ENCODE assay signal across 17 cellular contexts in the genomic region with DNA sequence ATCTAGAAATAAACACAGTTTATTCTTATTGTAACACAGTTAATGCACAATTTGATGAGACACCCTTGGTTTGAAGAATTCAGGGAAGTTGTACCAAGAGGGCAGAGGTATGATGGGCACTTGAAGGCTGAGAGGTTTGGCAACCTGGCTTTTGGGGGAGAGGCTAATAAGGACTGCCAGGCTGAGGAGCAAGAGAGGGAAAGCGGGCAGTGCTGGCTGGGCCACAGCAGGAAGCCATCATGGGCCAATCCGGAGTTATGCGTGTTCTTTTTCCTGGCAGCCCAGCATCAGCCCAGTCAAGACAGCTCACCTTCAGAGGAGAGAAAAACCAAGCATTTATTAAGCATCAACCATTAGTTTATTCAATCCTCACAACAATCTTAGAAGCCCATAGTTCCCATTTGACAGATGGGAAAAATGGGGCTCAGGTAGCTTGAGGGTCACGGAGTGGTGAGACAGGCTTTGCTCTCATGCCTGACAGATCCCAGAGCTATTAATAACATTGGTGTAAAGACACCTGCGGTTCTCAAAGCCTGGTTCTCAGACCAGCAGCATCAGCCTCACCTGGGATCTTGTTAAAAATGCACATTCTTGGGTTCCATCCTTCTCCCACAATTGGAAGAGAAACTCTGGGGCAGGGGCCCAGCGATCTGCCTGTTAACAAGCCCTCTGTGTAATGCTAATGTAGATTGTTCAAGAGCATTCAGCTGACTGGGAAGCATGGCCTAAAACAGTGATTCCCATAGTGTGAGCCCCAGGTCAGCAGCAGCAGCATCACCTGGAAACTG.
DNase-seq lines count a peak whose midpoint lies in the region; ATAC-seq and TF ChIP-seq lines count a peak whose summit lies in the region.
"Had no signal": no experiment of that assay in that cellular context is flagged by ENCODE, and none has a peak within 500 bp of the region (broad histone marks: within the 10 kb centered on the region; RNA-seq: fewer than 3 reads in every experiment).

No MANE protein-coding gene starts in this region.

- H3K27me3 Mint-ChIP-seq in endodermal cell (ENCODE audit: insufficient read depth) (peaks cover 12% of the 10 kb centered on the region), progenitor cell of endocrine pancreas (peaks cover 5% of the 10 kb centered on the region)
- no peaks in the 10 kb centered on the region for H3K27me3 Mint-ChIP-seq in CD8-positive, alpha-beta T cell (ENCODE audit: low read depth)
- H3K27me3 Mint-ChIP-seq: CD4-positive, alpha-beta memory T cell had no signal

- H3K4me1 Mint-ChIP-seq in endodermal cell (peaks cover 12% of the 10 kb centered on the region), progenitor cell of endocrine pancreas (ENCODE audit: low read depth) (peaks cover 11% of the 10 kb centered on the region)
- no peaks in the 10 kb centered on the region for H3K4me1 Mint-ChIP-seq in CD8-positive, alpha-beta T cell (ENCODE audit: low read depth)
- H3K4me1 Mint-ChIP-seq: CD4-positive, alpha-beta memory T cell had no signal

- 63% methylated on average over 6 of the region's 6 CpGs for WGBS in HUES64
- WGBS in endodermal cell (ENCODE audit: insufficient coverage in 1 of 2, insufficient read length in 1 of 2), 2 experiments, result 76 to 82% methylated on average over 4 to 6 of the region's 6 CpGs

- H3K9me3 ChIP-seq in HUES64 (ENCODE audit: insufficient read depth, low read depth, low read length) (no peaks in the 10 kb centered on the region), endodermal cell (ENCODE audit: control insufficient read depth, low read length) (no peaks in the 10 kb centered on the region)
- no peaks in the 10 kb centered on the region for H3K9me3 ChIP-seq in CD8-positive, alpha-beta T cell (ENCODE audit: low read length)
- H3K9me3 ChIP-seq: Caco-2 had no signal

- DNase-seq in endodermal cell (peak; percentile 82), progenitor cell of endocrine pancreas (ENCODE audit: low spot score, unreplicated experiment) (no peak), T-helper 1 cell (no peak), NCI-H226 (no peak), NCI-H1417 treated with DMSO at 0.1 percent for 48 hours (lab: John Stamatoyannopoulos, UW) (no peak)
- no peak for DNase-seq in CD8-positive, alpha-beta T cell
- DNase-seq: CD4-positive, alpha-beta memory T cell; GDM1; NCI-H1694; NCI-H2029 treated with DMSO at 0.1 percent for 48 hours; NCI-H526 treated with DMSO at 0.1 percent for 48 hours; SHP77 had no signal

- TF ChIP-seq CTCF in endodermal cell (conservative IDR thresholded peaks at IDR 0.05) (no peak), progenitor cell of endocrine pancreas (IDR thresholded peaks at IDR 0.05; ENCODE audit: unreplicated experiment) (no peak)
- TF ChIP-seq CTCF in CD8-positive, alpha-beta T cell (IDR thresholded peaks at IDR 0.05), result no peak

- no peak overlapping the region for H3K4me3 Mint-ChIP-seq in endodermal cell
- no peak overlapping the region for H3K4me3 Mint-ChIP-seq in progenitor cell of endocrine pancreas (ENCODE audit: low read depth)
- H3K4me3 Mint-ChIP-seq in CD8-positive, alpha-beta T cell, result no peak overlapping the region
- H3K4me3 Mint-ChIP-seq: CD4-positive, alpha-beta memory T cell had no signal

- H3K9me3 Mint-ChIP-seq in endodermal cell, result no peaks in the 10 kb centered on the region
- no peaks in the 10 kb centered on the region for H3K9me3 Mint-ChIP-seq in progenitor cell of endocrine pancreas (ENCODE audit: low read depth)
- H3K9me3 Mint-ChIP-seq in CD8-positive, alpha-beta T cell, result no peaks in the 10 kb centered on the region
- H3K9me3 Mint-ChIP-seq: CD4-positive, alpha-beta memory T cell had no signal

- POLR2A ChIA-PET in CD8-positive, alpha-beta T cell (lab: Charles Lee), result no interaction called here

- H3K36me3 ChIP-seq in HUES64 (ENCODE audit: insufficient read depth, low read length) (no peaks in the 10 kb centered on the region), endodermal cell (ENCODE audit: control insufficient read depth, insufficient read depth, low read length) (no peaks in the 10 kb centered on the region)
- H3K36me3 ChIP-seq in CD8-positive, alpha-beta T cell (ENCODE audit: insufficient read depth, low read length), result no peaks in the 10 kb centered on the region

- intact Hi-C loops in CD8-positive, alpha-beta T cell (cut with DNase I, micrococcal nuclease), result no loop called here

- H3K27ac Mint-ChIP-seq in endodermal cell, result peak overlapping the region; percentile 1
- H3K27ac Mint-ChIP-seq in progenitor cell of endocrine pancreas, result peak overlapping the region; percentile 79
- H3K27ac Mint-ChIP-seq in CD8-positive, alpha-beta T cell, result no peak overlapping the region
- H3K27ac Mint-ChIP-seq: CD4-positive, alpha-beta memory T cell had no signal

- H3K27me3 ChIP-seq in HUES64 (ENCODE audit: insufficient read depth, low read length) (no peaks in the 10 kb centered on the region), endodermal cell (ENCODE audit: control insufficient read depth, insufficient read depth, low read length, poor library complexity, severe bottlenecking) (peaks cover 9% of the 10 kb centered on the region)
- H3K27me3 ChIP-seq in CD8-positive, alpha-beta T cell (ENCODE audit: insufficient read depth, low read length), result no peaks in the 10 kb centered on the region

- no peak overlapping the region for H3K9ac ChIP-seq in HUES64 (ENCODE audit: low read depth, low read length)
- H3K9ac ChIP-seq in endodermal cell (ENCODE audit: extremely low read depth, low read length, poor library complexity, severe bottlenecking), result no peak overlapping the region

- ATAC-seq in CD8-positive, alpha-beta T cell, result no peak
- ATAC-seq: GM12878, K562 had no signal

- H3K36me3 Mint-ChIP-seq in endodermal cell (ENCODE audit: low read depth), result no peaks in the 10 kb centered on the region
- H3K36me3 Mint-ChIP-seq in progenitor cell of endocrine pancreas (ENCODE audit: insufficient read depth), result no peaks in the 10 kb centered on the region
- H3K36me3 Mint-ChIP-seq in CD8-positive, alpha-beta T cell, result no peaks in the 10 kb centered on the region
- H3K36me3 Mint-ChIP-seq: CD4-positive, alpha-beta memory T cell had no signal

- CTCF ChIA-PET in CD8-positive, alpha-beta T cell (lab: Charles Lee), result no interaction called here

- H3K4me1 ChIP-seq in HUES64 (ENCODE audit: insufficient read depth, low read length), result peaks cover 11% of the 10 kb centered on the region
- H3K4me1 ChIP-seq in endodermal cell (ENCODE audit: control insufficient read depth, insufficient read depth, low read length), result no peaks in the 10 kb centered on the region
- no peaks in the 10 kb centered on the region for H3K4me1 ChIP-seq in CD8-positive, alpha-beta T cell (ENCODE audit: insufficient read depth, low read length)
- H3K4me1 ChIP-seq: Caco-2 had no signal

- peak overlapping the region; percentile 58 for H3K27ac ChIP-seq in HUES64 (ENCODE audit: low read depth, low read length)
- no peak overlapping the region for H3K27ac ChIP-seq in endodermal cell (ENCODE audit: low read depth, low read length)
- no peak overlapping the region for H3K27ac ChIP-seq in CD8-positive, alpha-beta T cell (ENCODE audit: low read depth, low read length)
- H3K27ac ChIP-seq: RWPE1 had no signal

- H3K4me3 ChIP-seq in HUES64 (ENCODE audit: low read length) (no peak overlapping the region), endodermal cell (ENCODE audit: low read length) (no peak overlapping the region)
- no peak overlapping the region for H3K4me3 ChIP-seq in CD8-positive, alpha-beta T cell (ENCODE audit: low read depth, low read length)
- H3K4me3 ChIP-seq: GM12878, K562 had no signal
